Comparison of ENCODE assay signal across 16 cellular contexts in the genomic region with DNA sequence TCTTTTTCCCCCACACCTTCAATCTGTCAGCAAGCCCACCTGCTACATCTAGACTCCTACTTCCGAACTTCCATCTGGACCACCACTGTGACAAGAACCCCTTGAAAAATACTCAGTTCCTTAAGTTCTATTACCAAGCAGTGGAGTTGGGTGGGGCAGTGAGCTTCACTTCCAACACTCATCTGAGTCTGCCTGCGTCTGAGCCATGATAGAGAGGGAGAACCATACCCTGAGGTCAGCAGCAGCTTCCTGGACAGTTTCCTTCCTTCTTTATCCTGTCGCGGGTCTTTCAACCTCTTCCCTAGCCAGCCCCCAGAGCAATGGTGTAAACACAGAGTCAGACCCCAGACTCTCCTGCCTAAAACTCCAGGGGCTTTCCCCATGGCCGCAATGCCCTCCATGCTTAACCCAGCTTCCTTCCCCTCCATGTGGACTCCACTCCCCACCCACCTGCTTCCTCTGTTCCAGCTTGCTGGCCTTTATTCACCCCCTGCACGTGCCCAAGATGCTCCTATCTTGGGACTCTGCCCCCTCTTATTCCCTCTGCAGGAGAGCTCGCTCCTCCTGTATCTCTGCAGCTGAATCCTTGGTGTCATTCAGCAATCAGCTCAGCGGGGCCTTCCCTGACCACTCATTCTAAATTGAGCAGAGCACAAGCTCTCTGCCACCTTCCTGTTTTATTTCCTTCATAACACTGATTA.
"Had no signal": no experiment of that assay in that cellular context is flagged by ENCODE, and none has a peak within 500 bp of the region (broad histone marks: within the 10 kb centered on the region; RNA-seq: fewer than 3 reads in every experiment).

No MANE protein-coding gene starts in this region.

- H3K4me1 Mint-ChIP-seq: mesothelial cell of epicardium had no signal

- H3K27me3 ChIP-seq: ascending aorta, breast epithelium, transverse colon had no signal

- H3K4me1 ChIP-seq: ascending aorta, breast epithelium, transverse colon had no signal

- H3K27ac ChIP-seq: ascending aorta, breast epithelium, epithelial cell of prostate, heart right ventricle, transverse colon had no signal

- H3K9me3 ChIP-seq: ascending aorta, breast epithelium, heart right ventricle, transverse colon had no signal

- H3K9me3 Mint-ChIP-seq: effector memory CD8-positive, alpha-beta T cell; mesothelial cell of epicardium; stimulated activated effector memory CD8-positive, alpha-beta T cell treated with anti-CD3 and anti-CD28 coated beads, Interleukin-12 subunit alpha, Interleukin-12 subunit beta, amount 100 ng/mL, for 72 hours had no signal

- H3K36me3 ChIP-seq: ascending aorta, breast epithelium, heart right ventricle, transverse colon had no signal

- H3K4me3 Mint-ChIP-seq: activated CD4-positive, alpha-beta T cell treated with anti-CD3 and anti-CD28 coated beads, Interleukin-2, amount 10 ng/mL, durations not matched to agents 7 days and 5 days; activated T-helper 1 cell treated with anti-CD3 and anti-CD28 coated beads, Interleukin-12 subunit alpha, Interleukin-12 subunit beta, Interleukin-2, Interleukin-4 antibody, amounts not matched to agents 30 ng/mL and 10 ng/mL and 1 ng/mL, durations not matched to agents 14 hours and 24 hours and 36 hours; effector memory CD8-positive, alpha-beta T cell; mesothelial cell of epicardium; stimulated activated effector memory CD8-positive, alpha-beta T cell treated with anti-CD3 and anti-CD28 coated beads, Interleukin-12 subunit alpha, Interleukin-12 subunit beta, amount 100 ng/mL, for 72 hours; T-helper 2 cell treated with Interferon-gamma antibody and Interleukin-4, amounts not matched to agents 5 μg/mL and 100 μg/mL, for 36 hours had no signal

- H3K4me3 ChIP-seq: ascending aorta, breast epithelium, heart right ventricle, lung, transverse colon had no signal

- H3K27ac Mint-ChIP-seq: activated CD4-positive, alpha-beta T cell treated with anti-CD3 and anti-CD28 coated beads, Interleukin-2, amount 10 ng/mL, durations not matched to agents 7 days and 5 days; activated T-helper 1 cell treated with anti-CD3 and anti-CD28 coated beads, Interleukin-12 subunit alpha, Interleukin-12 subunit beta, Interleukin-2, Interleukin-4 antibody, amounts not matched to agents 30 ng/mL and 10 ng/mL and 1 ng/mL, durations not matched to agents 14 hours and 24 hours and 36 hours; effector memory CD8-positive, alpha-beta T cell; mesothelial cell of epicardium; stimulated activated effector memory CD8-positive, alpha-beta T cell treated with anti-CD3 and anti-CD28 coated beads, Interleukin-12 subunit alpha, Interleukin-12 subunit beta, amount 100 ng/mL, for 72 hours; T-helper 2 cell treated with Interferon-gamma antibody and Interleukin-4, amounts not matched to agents 5 μg/mL and 100 μg/mL, for 36 hours had no signal

- DNase-seq: activated CD4-positive, alpha-beta T cell treated with anti-CD3 and anti-CD28 coated beads, Interleukin-2, amount 10 ng/mL, durations not matched to agents 7 days and 5 days; activated naive CD4-positive, alpha-beta T cell treated with Interleukin-2 at 50 U/mL for 16 hours; dermis blood vessel endothelial cell; effector memory CD8-positive, alpha-beta T cell; heart right ventricle; retina; substantia nigra; transverse colon had no signal

- H3K27me3 Mint-ChIP-seq: activated CD4-positive, alpha-beta T cell treated with anti-CD3 and anti-CD28 coated beads, Interleukin-2, amount 10 ng/mL, durations not matched to agents 7 days and 5 days had no signal

- H3K36me3 Mint-ChIP-seq: mesothelial cell of epicardium; stimulated activated effector memory CD8-positive, alpha-beta T cell treated with anti-CD3 and anti-CD28 coated beads, Interleukin-12 subunit alpha, Interleukin-12 subunit beta, amount 100 ng/mL, for 72 hours had no signal
